In the genomic region with DNA sequence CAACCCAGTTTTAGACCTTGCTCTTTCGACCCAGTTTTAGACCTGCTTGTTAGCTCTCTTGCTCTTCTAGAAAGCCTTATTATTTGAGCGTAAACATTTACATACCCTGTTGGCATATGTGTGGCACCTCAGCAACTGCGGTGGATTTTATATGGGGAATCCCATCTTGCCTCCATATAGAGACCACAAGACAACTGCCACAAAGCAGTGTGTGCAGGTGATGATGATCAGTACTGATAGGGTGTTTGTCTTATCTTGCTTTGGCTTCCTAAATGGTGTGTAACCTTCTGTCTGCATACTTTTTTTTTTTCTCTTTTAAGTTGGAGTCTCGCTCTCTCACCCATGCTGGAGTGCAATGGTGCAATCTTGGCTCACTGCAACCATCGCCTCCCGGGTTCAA, we compare ENCODE assay signal across 23 cellular contexts.
"Had no signal": no experiment of that assay in that cellular context is flagged by ENCODE, and none has a peak within 500 bp of the region (broad histone marks: within the 10 kb centered on the region; RNA-seq: fewer than 3 reads in every experiment).

No MANE protein-coding gene starts in this region.

- H3K4me3 ChIP-seq: colonic mucosa, coronary artery, dorsolateral prefrontal cortex, esophagus muscularis mucosa, esophagus squamous epithelium, gastrocnemius medialis, gastroesophageal sphincter, heart left ventricle, heart right ventricle had no signal

- H3K27ac ChIP-seq: colonic mucosa, coronary artery, dorsolateral prefrontal cortex, epithelial cell of prostate, esophagus muscularis mucosa, esophagus squamous epithelium, foreskin keratinocyte, gastrocnemius medialis, gastroesophageal sphincter, heart left ventricle, heart right ventricle had no signal

- DNase-seq: colonic mucosa; cortex of kidney; dermis blood vessel endothelial cell; dorsolateral prefrontal cortex; effector CD4-positive, alpha-beta T cell; effector CD8-positive, alpha-beta T cell; effector memory CD4-positive, alpha-beta T cell; effector memory CD8-positive, alpha-beta T cell; endodermal cell; erythroblast; esophagus squamous epithelium; foreskin fibroblast; foreskin keratinocyte; foreskin melanocyte; gastrocnemius medialis; glutamatergic neuron; head of caudate nucleus; heart right ventricle had no signal

- H3K9me3 ChIP-seq: colonic mucosa, esophagus muscularis mucosa, esophagus squamous epithelium, gastrocnemius medialis, gastroesophageal sphincter had no signal

- H3K27me3 ChIP-seq: colonic mucosa, dorsolateral prefrontal cortex, esophagus muscularis mucosa, esophagus squamous epithelium, foreskin keratinocyte, gastrocnemius medialis, gastroesophageal sphincter, heart left ventricle, heart right ventricle had no signal

- H3K4me1 ChIP-seq: colonic mucosa, esophagus muscularis mucosa, esophagus squamous epithelium, foreskin keratinocyte, gastrocnemius medialis, gastroesophageal sphincter, heart left ventricle, heart right ventricle had no signal

- H3K36me3 ChIP-seq: colonic mucosa, esophagus muscularis mucosa, esophagus squamous epithelium, gastrocnemius medialis, gastroesophageal sphincter, heart left ventricle, heart right ventricle had no signal
